In the genomic region with DNA sequence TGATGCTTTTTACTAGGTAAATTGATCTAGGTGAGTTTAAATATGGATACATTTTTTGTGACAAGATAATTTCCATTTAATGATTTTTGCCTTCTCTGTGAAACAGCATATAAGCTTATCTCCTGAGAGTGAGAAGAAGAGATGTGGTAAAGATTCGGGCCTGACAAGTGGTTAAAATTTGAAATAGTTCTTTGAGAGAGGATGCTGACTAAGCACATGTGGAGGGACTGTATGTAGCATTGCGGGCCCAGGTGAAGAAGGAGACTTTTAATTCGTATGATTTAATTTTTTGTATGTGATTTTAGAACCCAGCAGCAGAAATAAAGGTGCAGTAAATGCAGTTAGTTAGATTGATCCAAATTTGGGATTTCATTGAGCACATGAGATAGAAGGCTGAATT, we compare ENCODE assay signal across 1 cellular context.
TF ChIP-seq lines count a peak whose summit lies in the region.

No MANE protein-coding gene starts in this region.

TF ChIP-seq in IMR-90, 13 proteins besides CTCF, POLR2A, EP300 and RAD21:
- TF ChIP-seq RCOR1 (IDR thresholded peaks at IDR 0.05; ENCODE audit: insufficient replicate concordance, low read length) (no peak), MAFK (IDR thresholded peaks at IDR 0.05; ENCODE audit: low read depth, low read length) (peak; percentile 65; the same call in 1 of the 2 replicates), MXI1 (IDR thresholded peaks at IDR 0.05; ENCODE audit: borderline replicate concordance, low read depth, low read length) (no peak), RFX5 (IDR thresholded peaks at IDR 0.05; ENCODE audit: low read depth, low read length) (no peak)
